8 cellular contexts compared by ENCODE assay signal in the genomic region with DNA sequence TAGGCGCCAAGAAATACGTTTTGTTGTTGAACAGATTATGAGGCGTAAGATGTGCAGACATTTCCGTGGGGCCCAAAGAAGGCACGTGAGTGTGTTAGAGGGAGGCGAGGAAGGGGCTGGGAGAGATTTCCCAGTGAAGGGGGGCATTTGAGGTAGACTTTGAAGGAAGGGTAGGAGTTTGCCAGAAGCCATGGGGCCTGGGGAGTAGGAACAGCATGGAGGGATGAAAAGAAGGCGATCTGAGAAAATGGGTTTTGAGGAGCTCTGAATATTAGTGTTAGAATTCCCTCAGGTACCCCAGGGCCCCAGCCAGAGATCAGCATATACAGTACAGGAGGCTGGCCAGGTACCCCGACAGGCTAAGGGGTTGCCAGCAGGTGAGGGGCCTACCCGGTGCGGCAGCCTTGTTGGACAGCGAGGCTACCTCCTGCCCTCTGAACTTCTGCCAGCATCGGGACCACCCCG. TPM values are rescaled to one million over a fixed set of nuclear protein-coding genes. Genes with fewer than 3 reads are reported as not detected.
DNase-seq lines count a peak whose midpoint lies in the region; TF ChIP-seq lines count a peak whose summit lies in the region.

No MANE protein-coding gene starts in this region.

- peak overlapping the region; percentile 5 for H3K27ac ChIP-seq in ectodermal cell (ENCODE audit: insufficient read depth, low read depth, low read length, poor library complexity, severe bottlenecking)
- H3K27ac ChIP-seq in neuronal stem cell (replicated peaks; ENCODE audit: low read length), result no peak overlapping the region

- H2AK5ac ChIP-seq in neuronal stem cell (ENCODE audit: low read depth, low read length), result no peak overlapping the region

- H4K8ac ChIP-seq in neuronal stem cell (ENCODE audit: low read depth, low read length), result peak overlapping the region; percentile 52

- H2AFZ ChIP-seq in neuronal stem cell (ENCODE audit: low read length), result peak overlapping the region; percentile 88

- H3K4me3 ChIP-seq in Caco-2 (ENCODE audit: low read depth, low read length) (peak overlapping the region; percentile 94), NB4 (ENCODE audit: low read depth, low read length) (peak overlapping the region; percentile 36), ectodermal cell (ENCODE audit: insufficient read depth, low read depth, low read length) (peak overlapping the region; percentile 90), neuronal stem cell (ENCODE audit: low read length in 2 of 2) (peak overlapping the region; percentile 81 to 95)

- peaks cover 2% of the 10 kb centered on the region for H3K36me3 ChIP-seq in Caco-2 (ENCODE audit: control insufficient read depth, insufficient read depth, low read length)
- peaks cover 26% of the 10 kb centered on the region for H3K36me3 ChIP-seq in ectodermal cell (ENCODE audit: control insufficient read depth, insufficient read depth, low read length)
- H3K36me3 ChIP-seq in neuronal stem cell (replicated peaks in 1 of 2; ENCODE audit: control insufficient read depth in 2 of 2, insufficient read depth in 2 of 2, low read length in 2 of 2), result peaks cover 21 to 33% of the 10 kb centered on the region in 2 donors

- H3K23ac ChIP-seq in neuronal stem cell (ENCODE audit: low read depth, low read length, poor library complexity), result peak overlapping the region; percentile 51

- H4K91ac ChIP-seq in neuronal stem cell (ENCODE audit: low read depth, low read length, poor library complexity), result no peak overlapping the region

- POLR2A ChIA-PET in Caco-2 (lab: Charles Lee), result interaction anchor here (0.6 to 1.4 kb wide), 8 partner anchors 14 to 543 kb away, joined by 3 to 27 read pairs (median 4); a partner anchor contains a TSS

- intact Hi-C loops in Caco-2 (cut with micrococcal nuclease; ENCODE audit: unreplicated experiment), result loop anchor here (1.0 to 5.0 kb wide), 3 partner anchors 11 to 39 kb away; a partner anchor contains a TSS

- DNase-seq in Caco-2 (no peak), NB4 (ENCODE audit: low read depth) (no peak), neuronal stem cell (ENCODE audit: low spot score) (no peak), nucleus accumbens (lab: John Stamatoyannopoulos, UW) (no peak), NCI-H1092 treated with DMSO at 0.1 percent for 48 hours (lab: John Stamatoyannopoulos, UW) (no peak), retina (no peak), NCI-H128 (lab: John Stamatoyannopoulos, UW; ENCODE audit: unreplicated experiment) (no peak)

- H2BK120ac ChIP-seq in neuronal stem cell (ENCODE audit: low read depth, low read length), result no peak overlapping the region

- H3K9me3 ChIP-seq in Caco-2 (no peaks in the 10 kb centered on the region), ectodermal cell (ENCODE audit: control insufficient read depth, low read length) (no peaks in the 10 kb centered on the region), neuronal stem cell (replicated peaks in 1 of 2; ENCODE audit: control insufficient read depth in 2 of 2, insufficient read depth in 1 of 2, low read depth in 1 of 2, low read length in 2 of 2) (no peaks in the 10 kb centered on the region)

- peak overlapping the region; percentile 98 for H2BK12ac ChIP-seq in neuronal stem cell (ENCODE audit: low read length)

- H3K79me1 ChIP-seq in neuronal stem cell (ENCODE audit: low read depth, low read length), result peaks cover 9% of the 10 kb centered on the region

- no peak overlapping the region for H3K4ac ChIP-seq in neuronal stem cell (ENCODE audit: low read length)

- peak overlapping the region; percentile 76 for H3K9ac ChIP-seq in neuronal stem cell (ENCODE audit: low read depth, low read length, poor library complexity)

- H3K27me3 Mint-ChIP-seq in Caco-2 (ENCODE audit: insufficient read depth, unreplicated experiment), result no peaks in the 10 kb centered on the region

- peak overlapping the region; percentile 83 for H2BK15ac ChIP-seq in neuronal stem cell (ENCODE audit: low read length)

- H3K14ac ChIP-seq in neuronal stem cell (ENCODE audit: low read length), result no peak overlapping the region

- no peaks in the 10 kb centered on the region for H3K9me3 Mint-ChIP-seq in Caco-2 (ENCODE audit: unreplicated experiment)

- TF ChIP-seq CTCF in Caco-2 (IDR thresholded peaks at IDR 0.05; ENCODE audit: insufficient read depth in 1 of 2, low read depth in 1 of 2, low read length in 1 of 2, severe bottlenecking in 1 of 2, unreplicated experiment in 1 of 2) (no peak), NB4 (IDR thresholded peaks at IDR 0.05; ENCODE audit: low read depth, low read length) (no peak)

- H2BK5ac ChIP-seq in neuronal stem cell (ENCODE audit: low read length), result peak overlapping the region; percentile 56

- CTCF ChIA-PET in Caco-2 (lab: Charles Lee), result interaction anchor here (0.7 to 1.7 kb wide), 10 partner anchors 11 to 102 kb away, joined by 3 to 13 read pairs (median 5); a partner anchor contains a TSS

- TF ChIP-seq POLR2A in NB4 (IDR thresholded peaks at IDR 0.05; ENCODE audit: extremely low read depth, insufficient read length), result no peak

- peaks cover 29% of the 10 kb centered on the region for H3K4me1 Mint-ChIP-seq in Caco-2 (ENCODE audit: low read depth, unreplicated experiment)

- H3K4me1 ChIP-seq in Caco-2 (peaks cover 6% of the 10 kb centered on the region), ectodermal cell (ENCODE audit: control insufficient read depth, insufficient read depth, low read length) (peaks cover 18% of the 10 kb centered on the region), neuronal stem cell (ENCODE audit: control insufficient read depth in 2 of 2, insufficient read depth in 1 of 2, low read depth in 1 of 2, low read length in 2 of 2) (peaks cover 14 to 20% of the 10 kb centered on the region in 2 donors)

- peak overlapping the region; percentile 78 for H3K4me3 Mint-ChIP-seq in Caco-2 (ENCODE audit: unreplicated experiment)

- H3K4me2 ChIP-seq in neuronal stem cell (ENCODE audit: insufficient read depth, low read length, poor library complexity, severe bottlenecking), result peak overlapping the region; percentile 85

- TSS peak; percentile 93 for BruUV-seq in Caco-2 (replicated peaks; lab: Mats Ljungman, UMichigan)

- peak overlapping the region; percentile 62 for H3K27ac Mint-ChIP-seq in Caco-2 (ENCODE audit: unreplicated experiment)

- peaks cover 49% of the 10 kb centered on the region for H3K36me3 Mint-ChIP-seq in Caco-2 (ENCODE audit: insufficient read depth, unreplicated experiment)

- WGBS in ectodermal cell, 2 experiments, result 38 to 39% methylated on average over 13 of the region's 13 CpGs
- WGBS in neuronal stem cell (ENCODE audit: extremely low coverage in 2 of 2, insufficient read length in 2 of 2, insufficient replicate concordance in 1 of 2), 2 donors, result no CpG with 5 or more reads among the region's 13 CpGs

- no peaks in the 10 kb centered on the region for H3K27me3 ChIP-seq in Caco-2 (replicated peaks; ENCODE audit: control insufficient read depth, insufficient read depth, low read length)
- H3K27me3 ChIP-seq in ectodermal cell (ENCODE audit: control insufficient read depth, insufficient read depth, low read length, poor library complexity, severe bottlenecking), result no peaks in the 10 kb centered on the region
- no peaks in the 10 kb centered on the region for H3K27me3 ChIP-seq in neuronal stem cell (ENCODE audit: control insufficient read depth in 3 of 3, insufficient read depth in 3 of 3, low read depth in 1 of 3, low read length in 3 of 3)

- H3K18ac ChIP-seq in neuronal stem cell (ENCODE audit: low read length), result peak overlapping the region; percentile 86

RNA-seq across cellular contexts. Expression of a gene that starts 0.4 kb away (rescaled TPM):
- 47.4 and 49.4 TPM in 2 replicates for total RNA-seq in Caco-2 (2022)
- 40.4 TPM for polyA plus RNA-seq in ectodermal cell (2013, experiment 1 of 4)
- 48.4 TPM for polyA plus RNA-seq in ectodermal cell (2013, experiment 2 of 4)
- 28.6 TPM for polyA plus RNA-seq in ectodermal cell (2013, experiment 3 of 4)
- 32.2 TPM for polyA plus RNA-seq in ectodermal cell (2013, experiment 4 of 4)
- polyA plus RNA-seq in neuronal stem cell (2013, experiment 1 of 2), result 27.3 TPM
- polyA plus RNA-seq in neuronal stem cell (2013, experiment 2 of 2), result 27.0 TPM

RNA-seq across cellular contexts. Expression of a gene that starts 18.7 kb away (rescaled TPM):
- total RNA-seq in Caco-2 (2022), result 610 and 647 TPM in 2 replicates
- polyA plus RNA-seq in ectodermal cell (2013, experiment 1 of 4), result 286 TPM
- polyA plus RNA-seq in ectodermal cell (2013, experiment 2 of 4), result 320 TPM
- polyA plus RNA-seq in ectodermal cell (2013, experiment 3 of 4), result 282 TPM
- polyA plus RNA-seq in ectodermal cell (2013, experiment 4 of 4), result 313 TPM
- polyA plus RNA-seq in neuronal stem cell (2013, experiment 1 of 2), result 261 TPM
- polyA plus RNA-seq in neuronal stem cell (2013, experiment 2 of 2), result 254 TPM

RNA-seq across cellular contexts. Expression of a gene that starts 30.9 kb away (rescaled TPM):
- 85.8 and 88.0 TPM in 2 replicates for total RNA-seq in Caco-2 (2022)
- polyA plus RNA-seq in ectodermal cell (2013, experiment 1 of 4), result 67.8 TPM
- 69.3 TPM for polyA plus RNA-seq in ectodermal cell (2013, experiment 2 of 4)
- 68.2 TPM for polyA plus RNA-seq in ectodermal cell (2013, experiment 3 of 4)
- polyA plus RNA-seq in ectodermal cell (2013, experiment 4 of 4), result 79.0 TPM
- 48.7 TPM for polyA plus RNA-seq in neuronal stem cell (2013, experiment 1 of 2)
- polyA plus RNA-seq in neuronal stem cell (2013, experiment 2 of 2), result 48.2 TPM

RNA-seq across cellular contexts. Expression of a gene that starts 44.9 kb away (rescaled TPM):
- 15.5 and 16.6 TPM in 2 replicates for total RNA-seq in Caco-2 (2022)
- 16.2 TPM for polyA plus RNA-seq in ectodermal cell (2013, experiment 1 of 4)
- polyA plus RNA-seq in ectodermal cell (2013, experiment 2 of 4), result 17.3 TPM
- polyA plus RNA-seq in ectodermal cell (2013, experiment 3 of 4), result 11.4 TPM
- 13.2 TPM for polyA plus RNA-seq in ectodermal cell (2013, experiment 4 of 4)
- 13.5 TPM for polyA plus RNA-seq in neuronal stem cell (2013, experiment 1 of 2)
- polyA plus RNA-seq in neuronal stem cell (2013, experiment 2 of 2), result 13.6 TPM

Comparison
In these comparisons a context has a peak if more than half of its experiments do, and no peak if none do; other contexts are left out.
1. H3K4me3 ChIP-seq: peak in every context shown above with its lines; median percentile 94 in Caco-2; 90 in ectodermal cell; 88 in neuronal stem cell; 36 in NB4.